ENCODE assay signal across 13 cellular contexts in the genomic region with DNA sequence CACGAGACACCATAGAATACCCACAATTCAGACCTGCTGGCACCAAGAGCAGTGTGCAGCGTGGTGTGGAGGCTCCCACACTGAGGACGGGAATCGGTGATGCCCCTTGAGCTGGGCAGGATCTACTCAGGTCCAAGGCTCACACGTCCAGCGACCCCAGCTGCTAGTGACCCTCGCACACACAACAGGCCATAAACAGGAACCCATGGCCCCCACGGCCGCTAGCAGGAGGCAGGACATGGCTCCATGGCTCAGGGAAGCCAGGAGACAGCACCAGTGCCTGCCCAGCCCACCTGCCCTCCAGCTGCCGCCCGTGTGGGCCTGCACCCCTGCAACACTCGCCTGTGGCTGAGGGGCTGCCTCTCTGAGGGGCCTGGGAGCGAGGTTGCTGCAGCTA.
"Had no signal": no experiment of that assay in that cellular context is flagged by ENCODE, and none has a peak within 500 bp of the region (broad histone marks: within the 10 kb centered on the region; RNA-seq: fewer than 3 reads in every experiment).

No MANE protein-coding gene starts in this region.

- H3K9me3 ChIP-seq: heart right ventricle had no signal

- ATAC-seq: left colon; naive thymus-derived CD4-positive, alpha-beta T cell; stimulated activated naive CD8-positive, alpha-beta T cell treated with anti-CD3 and anti-CD28 coated beads, Interleukin-15, Interleukin-2, amounts not matched to agents 100 U/mL and 50 U/mL, for 24 hours had no signal

- H3K27ac ChIP-seq: epithelial cell of prostate, heart right ventricle, skin epidermis had no signal

- H3K4me3 ChIP-seq: heart right ventricle, lung, skin epidermis had no signal

- H3K4me1 Mint-ChIP-seq: activated CD4-positive, alpha-beta T cell treated with anti-CD3 and anti-CD28 coated beads, Interleukin-2, amount 10 ng/mL, durations not matched to agents 7 days and 5 days; activated naive CD4-positive, alpha-beta T cell treated with anti-CD3 and anti-CD28 coated beads, Interleukin-2, amount 10 ng/mL, durations not matched to agents 7 days and 5 days had no signal

- H3K36me3 Mint-ChIP-seq: activated naive CD4-positive, alpha-beta T cell treated with anti-CD3 and anti-CD28 coated beads, Interleukin-2, amount 10 ng/mL, durations not matched to agents 7 days and 5 days had no signal

- H3K4me1 ChIP-seq: heart right ventricle had no signal

- H3K4me3 Mint-ChIP-seq: activated CD4-positive, alpha-beta T cell treated with anti-CD3 and anti-CD28 coated beads, Interleukin-2, amount 10 ng/mL, durations not matched to agents 7 days and 5 days; activated naive CD4-positive, alpha-beta T cell treated with anti-CD3 and anti-CD28 coated beads, Interleukin-2, amount 10 ng/mL, durations not matched to agents 7 days and 5 days; naive thymus-derived CD4-positive, alpha-beta T cell had no signal

- H3K36me3 ChIP-seq: heart right ventricle had no signal

- H3K9me3 Mint-ChIP-seq: activated CD4-positive, alpha-beta T cell treated with anti-CD3 and anti-CD28 coated beads, Interleukin-2, amount 10 ng/mL, durations not matched to agents 7 days and 5 days; activated naive CD4-positive, alpha-beta T cell treated with anti-CD3 and anti-CD28 coated beads, Interleukin-2, amount 10 ng/mL, durations not matched to agents 7 days and 5 days had no signal

- H3K27ac Mint-ChIP-seq: activated CD4-positive, alpha-beta T cell treated with anti-CD3 and anti-CD28 coated beads, Interleukin-2, amount 10 ng/mL, durations not matched to agents 7 days and 5 days; activated naive CD4-positive, alpha-beta T cell treated with anti-CD3 and anti-CD28 coated beads, Interleukin-2, amount 10 ng/mL, durations not matched to agents 7 days and 5 days; naive thymus-derived CD4-positive, alpha-beta T cell had no signal

- DNase-seq: activated CD4-positive, alpha-beta T cell treated with anti-CD3 and anti-CD28 coated beads, Interleukin-2, amount 10 ng/mL, durations not matched to agents 7 days and 5 days; activated CD4-positive, CD25-positive, alpha-beta regulatory T cell; activated naive CD4-positive, alpha-beta T cell treated with anti-CD3 and anti-CD28 coated beads, Interleukin-2, amount 10 ng/mL, durations not matched to agents 7 days and 5 days; heart right ventricle; left colon; midbrain; naive thymus-derived CD4-positive, alpha-beta T cell; stimulated activated CD4-positive, alpha-beta T cell treated with anti-CD3 and anti-CD28 coated beads, Interleukin-15, amount 100 ng/mL, for 24 hours; stimulated activated CD4-positive, alpha-beta T cell treated with anti-CD3 and anti-CD28 coated beads, Interleukin-4, amount 100 ng/mL, for 1 hour; stimulated activated naive CD8-positive, alpha-beta T cell treated with anti-CD3 and anti-CD28 coated beads, Interleukin-15, Interleukin-2, amounts not matched to agents 100 U/mL and 50 U/mL, for 24 hours had no signal
